Comparison of ENCODE assay signal across 1 cellular context in genomic region chr12:8065991-8066594, GRCh38.
TF ChIP-seq lines count a peak whose summit lies in the region.

C3AR1 (minus strand) TSS chr12:8066359; CDS start chr12:8060185, 6,174 bp downstream.

TF ChIP-seq in K562, 482 proteins besides CTCF, POLR2A, EP300 and RAD21 (continued from another document):
- peak; percentile 34 for TF ChIP-seq NCOR1 (IDR thresholded peaks at IDR 0.05)
- peak; percentile 59; the same call in 1 of the 2 replicates for TF ChIP-seq ETV5 (CRISPR knock-in tag; IDR thresholded peaks at IDR 0.05; ENCODE audit: low read depth)
- no peak for TF ChIP-seq HBP1 (CRISPR knock-in tag; IDR thresholded peaks at IDR 0.05)
- no peak for TF ChIP-seq NUFIP1 (IDR thresholded peaks at IDR 0.05; ENCODE audit: partially characterized antibody)
- 0 out of 2 replicates have a peak, but pooled peaks have one; percentile 34 for TF ChIP-seq RBFOX2 (IDR thresholded peaks at IDR 0.05; ENCODE audit: low read depth, low read length)
- no peak for TF ChIP-seq FOS (IDR thresholded peaks at IDR 0.05; ENCODE audit: extremely low read depth, insufficient read length)
- TF ChIP-seq GABPA (tag; conservative IDR thresholded peaks at IDR 0.05; ENCODE audit: low read depth) = peak; percentile 60; the same call in 1 of the 2 replicates
- no peak for TF ChIP-seq MCM5 (IDR thresholded peaks at IDR 0.05; ENCODE audit: low read depth)
- no peak for TF ChIP-seq MCM3 (IDR thresholded peaks at IDR 0.05)
- no peak for TF ChIP-seq ZBTB34 (CRISPR knock-in tag; IDR thresholded peaks at IDR 0.05)
- peak; percentile 66 for TF ChIP-seq GTF2E2 (tag; IDR thresholded peaks at IDR 0.05)
- peak; percentile 66; the same call in 1 of the 2 replicates for TF ChIP-seq LEF1 (IDR thresholded peaks at IDR 0.05)
- TF ChIP-seq BACH1 (tag; IDR thresholded peaks at IDR 0.05) = peak; percentile 72
- TF ChIP-seq SMARCA5 (IDR thresholded peaks at IDR 0.05) = no peak
- peak; percentile 44 for TF ChIP-seq RBBP5 (IDR thresholded peaks at IDR 0.05; ENCODE audit: borderline replicate concordance, insufficient read depth, low read length, poor library complexity, severe bottlenecking)
- TF ChIP-seq ZFX (CRISPR knock-in tag; IDR thresholded peaks at IDR 0.05) = no peak
